Comparison of ENCODE assay signal across 12 cellular contexts in genomic region chr12:38053113-38053512, GRCh38.
A peak's percentile ranks its signal among the peaks of the same experiment; 100 is the strongest.
DNase-seq lines count a peak whose midpoint lies in the region; ATAC-seq and TF ChIP-seq lines count a peak whose summit lies in the region.
"Had no signal": no experiment of that assay in that cellular context is flagged by ENCODE, and none has a peak within 500 bp of the region (broad histone marks: within the 10 kb centered on the region; RNA-seq: fewer than 3 reads in every experiment).

No MANE protein-coding gene starts in this region.

- no peaks in the 10 kb centered on the region for H3K79me2 ChIP-seq in GM23338 (replicated peaks; ENCODE audit: insufficient read depth)
- H3K79me2 ChIP-seq in PC-3 (ENCODE audit: low read length): no peaks in the 10 kb centered on the region
- no peaks in the 10 kb centered on the region for H3K79me2 ChIP-seq in hepatocyte

- no peak for TF ChIP-seq CTCF in GM23338 (conservative IDR thresholded peaks at IDR 0.05; ENCODE audit: low read depth in 2 of 2)
- TF ChIP-seq CTCF in PC-3 (conservative IDR thresholded peaks at IDR 0.05; ENCODE audit: low read depth, low read length): no peak
- no peak for TF ChIP-seq CTCF in hepatocyte (IDR thresholded peaks at IDR 0.05; ENCODE audit: poor library complexity)

- CTCF ChIA-PET in PC-3 (lab: Charles Lee): no interaction called here

- H3K4me3 Mint-ChIP-seq in GM23338: no peak overlapping the region
- H3K4me3 Mint-ChIP-seq: CD14-positive monocyte; CD8-positive, alpha-beta T cell had no signal

- H3K36me3 Mint-ChIP-seq in GM23338 (ENCODE audit: low read depth): peaks cover 68% of the 10 kb centered on the region
- H3K36me3 Mint-ChIP-seq: CD14-positive monocyte; CD8-positive, alpha-beta T cell had no signal

- H3F3A ChIP-seq in GM23338 (replicated peaks; ENCODE audit: low read depth) (no peaks in the 10 kb centered on the region), PC-3 (ENCODE audit: low read length, unreplicated experiment) (peaks cover 9% of the 10 kb centered on the region)

- H4K20me1 ChIP-seq in GM23338 (replicated peaks; ENCODE audit: insufficient read depth) (no peaks in the 10 kb centered on the region), PC-3 (ENCODE audit: low read length) (no peaks in the 10 kb centered on the region), hepatocyte (ENCODE audit: insufficient read depth, poor library complexity, severe bottlenecking) (no peaks in the 10 kb centered on the region)

- H3K9ac ChIP-seq in PC-3 (ENCODE audit: low read length): no peak overlapping the region

- H3K9me2 ChIP-seq in GM23338 (ENCODE audit: insufficient read depth) (no peaks in the 10 kb centered on the region), PC-3 (replicated peaks; ENCODE audit: low read length) (no peaks in the 10 kb centered on the region), hepatocyte (replicated peaks; ENCODE audit: insufficient read depth) (no peaks in the 10 kb centered on the region)

- peak overlapping the region; percentile 60; the same call in 1 of the 2 replicates for H3K4me2 ChIP-seq in GM23338
- peak overlapping the region; percentile 85 for H3K4me2 ChIP-seq in PC-3 (ENCODE audit: low read length)
- H3K4me2 ChIP-seq in hepatocyte: no peak overlapping the region

- H3K4me1 Mint-ChIP-seq in GM23338: no peaks in the 10 kb centered on the region
- H3K4me1 Mint-ChIP-seq: CD14-positive monocyte had no signal

- H3K9me3 Mint-ChIP-seq in GM23338: peaks cover 100% of the 10 kb centered on the region

- H3K9me3 ChIP-seq in PC-3 (ENCODE audit: low read length) (no peaks in the 10 kb centered on the region), hepatocyte (ENCODE audit: low read depth) (peaks cover 3% of the 10 kb centered on the region)

- POLR2A ChIA-PET in PC-3 (lab: Charles Lee; ENCODE audit: unreplicated experiment): no interaction called here

- H2AFZ ChIP-seq in GM23338: no peak overlapping the region
- H2AFZ ChIP-seq in PC-3 (ENCODE audit: low read length): peak overlapping the region; percentile 92
- no peak overlapping the region for H2AFZ ChIP-seq in hepatocyte

- ATAC-seq in GM23338: no peak
- ATAC-seq in PC-3: no peak
- ATAC-seq: CD8-positive, alpha-beta T cell; HCT116 had no signal

- no TSS peak for BruUV-seq in PC-3 (replicated peaks; lab: Mats Ljungman, UMichigan)

- no peaks in the 10 kb centered on the region; the same call in 1 of the 2 replicates for H3K36me3 ChIP-seq in GM23338 (ENCODE audit: insufficient read depth)
- H3K36me3 ChIP-seq in PC-3 (ENCODE audit: low read depth, low read length): no peaks in the 10 kb centered on the region
- no peaks in the 10 kb centered on the region for H3K36me3 ChIP-seq in hepatocyte (replicated peaks; ENCODE audit: insufficient read depth, low read depth)

- H3K27me3 ChIP-seq in GM23338 (ENCODE audit: insufficient read depth): no peaks in the 10 kb centered on the region
- H3K27me3 ChIP-seq in PC-3 (ENCODE audit: low read length): no peaks in the 10 kb centered on the region
- no peaks in the 10 kb centered on the region for H3K27me3 ChIP-seq in hepatocyte

- no peak overlapping the region for H3K27ac Mint-ChIP-seq in GM23338
- H3K27ac Mint-ChIP-seq: CD14-positive monocyte; CD8-positive, alpha-beta T cell had no signal

- peaks cover 23% of the 10 kb centered on the region for H3K27me3 Mint-ChIP-seq in GM23338 (ENCODE audit: insufficient read depth, low read depth, poor library complexity)

- intact Hi-C loops in PC-3 (cut with micrococcal nuclease): loop anchor here (1.0 to 10.0 kb wide), 6 partner anchors 85 to 1052 kb away; partner anchors contain the start of gene ALG10B
- intact Hi-C loops in posterior vena cava (cut with DNase I): no loop called here

- H3K4me1 ChIP-seq in GM23338 (ENCODE audit: insufficient read depth): no peaks in the 10 kb centered on the region
- H3K4me1 ChIP-seq in PC-3 (ENCODE audit: insufficient read depth, low read length): peaks cover 28% of the 10 kb centered on the region
- no peaks in the 10 kb centered on the region for H3K4me1 ChIP-seq in hepatocyte (ENCODE audit: insufficient read depth)

- H3K27ac ChIP-seq in GM23338 (ENCODE audit: low read depth) (no peak overlapping the region), PC-3 (ENCODE audit: low read length) (no peak overlapping the region), hepatocyte (no peak overlapping the region)
- H3K27ac ChIP-seq: HL-60 had no signal

- 86% methylated on average over 14 of the region's 16 CpGs for WGBS in hepatocyte (ENCODE audit: low lambda C conversion rate, missing lambda C conversion rate)

- H3K4me3 ChIP-seq in GM23338: peak overlapping the region; percentile 36; the same call in 1 of the 2 replicates
- peak overlapping the region; percentile 61 for H3K4me3 ChIP-seq in PC-3 (ENCODE audit: low read length)
- no peak overlapping the region for H3K4me3 ChIP-seq in hepatocyte

- DNase-seq in NCI-H748 (lab: John Stamatoyannopoulos, UW; ENCODE audit: unreplicated experiment) (peak; percentile 72), NCI-H748 treated with DMSO at 0.1 percent for 48 hours (lab: John Stamatoyannopoulos, UW) (no peak), GM23338 (ENCODE audit: low spot score) (no peak), PC-3 (no peak), posterior vena cava (ENCODE audit: low spot score) (peak; percentile 66), DMS79 treated with DMSO at 0.1 percent for 48 hours (lab: John Stamatoyannopoulos, UW) (no peak), hepatocyte (ENCODE audit: low spot score) (no peak)
- DNase-seq: CD8-positive, alpha-beta T cell; DMS153 had no signal

TF ChIP-seq in GM23338, 12 proteins besides CTCF, POLR2A, EP300 and RAD21 (continues in another document):
- TF ChIP-seq REST (IDR thresholded peaks at IDR 0.05; ENCODE audit: unreplicated experiment) (no peak), STAT1 (IDR thresholded peaks at IDR 0.05; ENCODE audit: unreplicated experiment) (no peak), ZNF331 (CRISPR knock-in tag; IDR thresholded peaks at IDR 0.05; ENCODE audit: low read depth) (no peak), CREB1 (CRISPR knock-in tag; IDR thresholded peaks at IDR 0.05; ENCODE audit: low read depth) (no peak)
- TF ChIP-seq, protein P1, sequence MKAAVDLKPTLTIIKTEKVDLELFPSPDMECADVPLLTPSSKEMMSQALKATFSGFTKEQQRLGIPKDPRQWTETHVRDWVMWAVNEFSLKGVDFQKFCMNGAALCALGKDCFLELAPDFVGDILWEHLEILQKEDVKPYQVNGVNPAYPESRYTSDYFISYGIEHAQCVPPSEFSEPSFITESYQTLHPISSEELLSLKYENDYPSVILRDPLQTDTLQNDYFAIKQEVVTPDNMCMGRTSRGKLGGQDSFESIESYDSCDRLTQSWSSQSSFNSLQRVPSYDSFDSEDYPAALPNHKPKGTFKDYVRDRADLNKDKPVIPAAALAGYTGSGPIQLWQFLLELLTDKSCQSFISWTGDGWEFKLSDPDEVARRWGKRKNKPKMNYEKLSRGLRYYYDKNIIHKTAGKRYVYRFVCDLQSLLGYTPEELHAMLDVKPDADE (IDR thresholded peaks at IDR 0.05): no peak

Comparison
In these comparisons a context has a peak if more than half of its experiments do, and no peak if none do; other contexts are left out.
1. DNase-seq: peak in NCI-H748 (single experiment) and posterior vena cava (single experiment); none in NCI-H748 treated with DMSO at 0.1 percent for 48 hours (single experiment), GM23338 (single experiment), PC-3 (single experiment), DMS79 treated with DMSO at 0.1 percent for 48 hours (single experiment) and hepatocyte (single experiment).